ENCODE assay signal across 17 cellular contexts in genomic region chr9:117178596-117179111, GRCh38.
DNase-seq lines count a peak whose midpoint lies in the region; TF ChIP-seq lines count a peak whose summit lies in the region.
"Had no signal": no experiment of that assay in that cellular context is flagged by ENCODE, and none has a peak within 500 bp of the region (broad histone marks: within the 10 kb centered on the region; RNA-seq: fewer than 3 reads in every experiment).

No MANE protein-coding gene starts in this region.

- H3K4me3 ChIP-seq in SK-N-SH (ENCODE audit: low read depth in 2 of 2, low read length in 1 of 2) = no peak overlapping the region
- H3K4me3 ChIP-seq: lung, PC-9, stomach had no signal

- peaks cover 0 to 31% of the 10 kb centered on the region in 2 experiments; a peak in 2 of 4 replicates for H3K4me1 ChIP-seq in SK-N-SH (ENCODE audit: control insufficient read depth in 1 of 2, insufficient read depth in 2 of 2, low read depth in 1 of 2, low read length in 1 of 2)
- H3K4me1 ChIP-seq: Caco-2, stomach had no signal

- H3K36me3 ChIP-seq in SK-N-SH (replicated peaks in 1 of 2; ENCODE audit: control insufficient read depth in 1 of 2, insufficient read depth in 2 of 2, low read length in 1 of 2) = no peaks in the 10 kb centered on the region
- H3K36me3 ChIP-seq: stomach had no signal

- no peaks in the 10 kb centered on the region for H3K36me3 Mint-ChIP-seq in Calu3 (ENCODE audit: insufficient read depth, unreplicated experiment)

- no peaks in the 10 kb centered on the region for H4K20me1 ChIP-seq in SK-N-SH (ENCODE audit: insufficient read depth)

- H3K4me1 Mint-ChIP-seq in Calu3 (ENCODE audit: low read depth, unreplicated experiment) = no peaks in the 10 kb centered on the region

- TF ChIP-seq CTCF in SK-N-SH (IDR thresholded peaks at IDR 0.05) = no peak
- no peak for TF ChIP-seq CTCF in Calu3 (IDR thresholded peaks at IDR 0.05; ENCODE audit: unreplicated experiment)

- BruUV-seq in Calu3 (replicated peaks; lab: Mats Ljungman, UMichigan) = no TSS peak

- no peaks in the 10 kb centered on the region for H3K9me2 ChIP-seq in SK-N-SH

- peak overlapping the region in 1 of 2 experiments; percentile 95; a peak in 2 of 4 replicates for H3K27ac ChIP-seq in SK-N-SH (ENCODE audit: low read depth in 2 of 2, low read length in 1 of 2)
- H3K27ac ChIP-seq: PC-9, stomach had no signal

- POLR2A ChIA-PET in SK-N-SH (lab: Yijun Ruan, JAX) = interaction anchor here (1.2 kb wide), 2 partner anchors 18 to 98 kb away, joined by 3 to 4 read pairs; no protein-coding TSS in a partner anchor

- H2AFZ ChIP-seq in SK-N-SH (ENCODE audit: low read depth) = no peak overlapping the region
- H2AFZ ChIP-seq: PC-9 had no signal

- TF ChIP-seq RAD21 in SK-N-SH (IDR thresholded peaks at IDR 0.05; ENCODE audit: low read length) = peak; percentile 4

- peak; percentile 81 for DNase-seq in NCI-H82 (lab: John Stamatoyannopoulos, UW)
- no peak for DNase-seq in NCI-H82 treated with DMSO at 0.1 percent for 48 hours (lab: John Stamatoyannopoulos, UW; ENCODE audit: unreplicated experiment)
- peak; percentile 70 for DNase-seq in SK-N-SH
- DNase-seq in iris pigment epithelial cell (ENCODE audit: low read depth) = peak; percentile 34
- no peak for DNase-seq in Calu3
- no peak for DNase-seq in DMS53 treated with DMSO at 0.1 percent for 48 hours (lab: John Stamatoyannopoulos, UW; ENCODE audit: unreplicated experiment)
- no peak for DNase-seq in OCI-M2 (lab: John Stamatoyannopoulos, UW; ENCODE audit: unreplicated experiment)
- DNase-seq in superior temporal gyrus (ENCODE audit: extremely low spot score) = no peak
- DNase-seq: activated naive CD4-positive, alpha-beta T cell treated with anti-CD3 and anti-CD28 coated beads for 36 hours; Caco-2; erythroblast; KG1; NCI-H2029 treated with DMSO at 0.1 percent for 48 hours; PC-9; small intestine; stomach had no signal

- 14% methylated on average over 5 of the region's 5 CpGs for WGBS in SK-N-SH (ENCODE audit: low lambda C conversion rate)

- no peaks in the 10 kb centered on the region for H3K27me3 ChIP-seq in SK-N-SH (ENCODE audit: insufficient read depth)
- H3K27me3 ChIP-seq: stomach had no signal

- H3K9me3 ChIP-seq in SK-N-SH = no peaks in the 10 kb centered on the region
- H3K9me3 ChIP-seq: Caco-2 had no signal

- no peak overlapping the region for H3K27ac Mint-ChIP-seq in Calu3 (ENCODE audit: unreplicated experiment)
- H3K27ac Mint-ChIP-seq: activated naive CD4-positive, alpha-beta T cell treated with anti-CD3 and anti-CD28 coated beads for 36 hours had no signal

- H3K4me2 ChIP-seq in SK-N-SH = no peak overlapping the region
- H3K4me2 ChIP-seq: PC-9 had no signal

- intact Hi-C loops in Calu3 (cut with micrococcal nuclease; ENCODE audit: unreplicated experiment) = no loop called here

- peak in 1 of 2 experiments; percentile 86; a peak in 2 of 4 replicates for TF ChIP-seq EP300 in SK-N-SH (IDR thresholded peaks at IDR 0.05; ENCODE audit: borderline replicate concordance in 1 of 2, low read depth in 1 of 2, low read length in 1 of 2)

- H3K9me3 Mint-ChIP-seq in Calu3 (ENCODE audit: low read depth, unreplicated experiment) = peaks cover 5% of the 10 kb centered on the region

- no peaks in the 10 kb centered on the region for H3F3A ChIP-seq in SK-N-SH (replicated peaks; ENCODE audit: insufficient read depth)

- no peaks in the 10 kb centered on the region for H3K27me3 Mint-ChIP-seq in Calu3 (ENCODE audit: unreplicated experiment)

- CTCF ChIA-PET in SK-N-SH (lab: Yijun Ruan, JAX) (interaction anchor here (1.1 to 1.3 kb wide), 3 partner anchors 10 to 234 kb away, joined by 3 to 4 read pairs (median 4); no protein-coding TSS in a partner anchor), Calu3 (lab: Charles Lee) (no interaction called here)

- no peak overlapping the region for H3K9ac ChIP-seq in SK-N-SH

- no peaks in the 10 kb centered on the region for H3K79me2 ChIP-seq in SK-N-SH (ENCODE audit: insufficient read depth)

- H3K4me3 Mint-ChIP-seq in Calu3 (ENCODE audit: low read depth, unreplicated experiment) = no peak overlapping the region
- H3K4me3 Mint-ChIP-seq: activated naive CD4-positive, alpha-beta T cell treated with anti-CD3 and anti-CD28 coated beads for 36 hours had no signal

TF ChIP-seq in SK-N-SH, 30 proteins besides CTCF, POLR2A, EP300 and RAD21:
- no peak for TF ChIP-seq REST (IDR thresholded peaks at IDR 0.05; ENCODE audit: low read depth, low read length)
- TF ChIP-seq RXRA (IDR thresholded peaks at IDR 0.05; ENCODE audit: borderline replicate concordance, low read depth) = no peak
- TF ChIP-seq FOXJ3 (CRISPR knock-in tag; IDR thresholded peaks at IDR 0.05) = peak; percentile 59; the same call in 1 of the 2 replicates
- TF ChIP-seq RFX5 (IDR thresholded peaks at IDR 0.05; ENCODE audit: low read length) = no peak
- no peak for TF ChIP-seq SIN3A (IDR thresholded peaks at IDR 0.05; ENCODE audit: borderline replicate concordance, low read depth, low read length)
- TF ChIP-seq RCOR1 (IDR thresholded peaks at IDR 0.05; ENCODE audit: low read length) = peak; percentile 55; the same call in 1 of the 2 replicates
- no peak for TF ChIP-seq EZH2phosphoT487 (IDR thresholded peaks at IDR 0.05; ENCODE audit: borderline replicate concordance, low read depth)
- peak; percentile 33; the same call in 1 of the 2 replicates for TF ChIP-seq TCF12 (IDR thresholded peaks at IDR 0.05)
- peak; percentile 51 for TF ChIP-seq GATA2 (CRISPR knock-in tag; IDR thresholded peaks at IDR 0.05)
- TF ChIP-seq PBX3 (IDR thresholded peaks at IDR 0.05) = no peak
- TF ChIP-seq USF2 (IDR thresholded peaks at IDR 0.05; ENCODE audit: borderline replicate concordance, low read depth, low read length) = no peak
- peak; percentile 63; the same call in 1 of the 2 replicates for TF ChIP-seq MXI1 (IDR thresholded peaks at IDR 0.05; ENCODE audit: low read depth, low read length)
- TF ChIP-seq IRF3 (IDR thresholded peaks at IDR 0.05; ENCODE audit: low read depth, low read length) = no peak
- TF ChIP-seq CHD2 (IDR thresholded peaks at IDR 0.05; ENCODE audit: low read length, partially characterized antibody) = peak; percentile 56
- no peak for TF ChIP-seq USF1 (IDR thresholded peaks at IDR 0.05; ENCODE audit: borderline replicate concordance, low read depth)
- no peak for TF ChIP-seq NRF1 (IDR thresholded peaks at IDR 0.05; ENCODE audit: low read depth, low read length)
TF ChIP-seq in SK-N-SH: peak in this region for 6.

Comparison
In these comparisons a context has a peak if more than half of its experiments do, and no peak if none do; other contexts are left out.
1. DNase-seq: peak in NCI-H82 (single experiment), SK-N-SH (single experiment) and iris pigment epithelial cell (single experiment); none in NCI-H82 treated with DMSO at 0.1 percent for 48 hours (single experiment), Calu3 (single experiment), DMS53 treated with DMSO at 0.1 percent for 48 hours (single experiment), OCI-M2 (single experiment) and superior temporal gyrus (single experiment).